ENCODE assay signal across 20 cellular contexts in genomic region chr1:205338011-205338410, GRCh38. TPM values are rescaled to one million over a fixed set of nuclear protein-coding genes. Genes with fewer than 3 reads are reported as not detected.
DNase-seq lines count a peak whose midpoint lies in the region; ATAC-seq and TF ChIP-seq lines count a peak whose summit lies in the region.
"Had no signal": no experiment of that assay in that cellular context is flagged by ENCODE, and none has a peak within 500 bp of the region (broad histone marks: within the 10 kb centered on the region; RNA-seq: fewer than 3 reads in every experiment).

No MANE protein-coding gene starts in this region.

- peak overlapping the region in 2 of 3 donors; percentile 70 to 74 for H3K27ac ChIP-seq in thyroid gland
- H3K27ac ChIP-seq in CD8-positive, alpha-beta memory T cell (ENCODE audit: low read depth, low read length), result no peak overlapping the region

- no peak for ATAC-seq in stimulated activated naive CD8-positive, alpha-beta T cell treated with anti-CD3 and anti-CD28 coated beads, Interleukin-15, Interleukin-2, amounts not matched to agents 100 U/mL and 50 U/mL, for 24 hours

- peak; percentile 78 for DNase-seq in NCI-H82 treated with DMSO at 0.1 percent for 48 hours (lab: John Stamatoyannopoulos, UW; ENCODE audit: unreplicated experiment)
- DNase-seq in neural crest cell (ENCODE audit: low read depth, low spot score), result no peak
- no peak for DNase-seq in thyroid gland
- DNase-seq in NCI-H2081 treated with DMSO at 0.1 percent for 48 hours (lab: John Stamatoyannopoulos, UW), result no peak
- DNase-seq in stimulated activated naive CD8-positive, alpha-beta T cell treated with anti-CD3 and anti-CD28 coated beads, Interleukin-15, Interleukin-2, amounts not matched to agents 100 U/mL and 50 U/mL, for 24 hours, result no peak
- DNase-seq in CD8-positive, alpha-beta memory T cell, result no peak
- DNase-seq in activated gamma-delta T cell treated with Interleukin-2 at 50 U/mL for 16 hours, result no peak
- DNase-seq: C1 segment of cervical spinal cord; Caco-2; CD4-positive, alpha-beta memory T cell; DMS153; DND-41; GDM1; GOT3; H7; HCEC 1CT had no signal

- POLR2A ChIA-PET in CD8-positive, alpha-beta memory T cell (lab: Charles Lee), result no interaction called here

- H3K4me3 Mint-ChIP-seq in brain (no peak overlapping the region), neural crest cell (no peak overlapping the region)
- H3K4me3 Mint-ChIP-seq in CD8-positive, alpha-beta memory T cell, result no peak overlapping the region
- H3K4me3 Mint-ChIP-seq: CD4-positive, alpha-beta memory T cell had no signal

- no peaks in the 10 kb centered on the region for H3K27me3 ChIP-seq in thyroid gland
- peaks cover 8% of the 10 kb centered on the region for H3K27me3 ChIP-seq in CD8-positive, alpha-beta memory T cell (ENCODE audit: insufficient read depth, low read length, poor library complexity, severe bottlenecking)

- 48 to 53% methylated on average over 6 to 7 of the region's 7 CpGs for WGBS in thyroid gland, 2 donors

- no peak overlapping the region for H3K4me3 ChIP-seq in thyroid gland (replicated peaks in 1 of 3)
- H3K4me3 ChIP-seq in CD8-positive, alpha-beta memory T cell (ENCODE audit: low read length), result no peak overlapping the region

- intact Hi-C loops in thyroid gland (cut with DNase I), result no loop called here

- H3K27ac Mint-ChIP-seq in brain (peak overlapping the region in 3 of 5 experiments; percentile 3 to 54 (median 30)), neural crest cell (ENCODE audit: unreplicated experiment) (peak overlapping the region; percentile 20)
- no peak overlapping the region for H3K27ac Mint-ChIP-seq in CD8-positive, alpha-beta memory T cell

- H3K4me1 Mint-ChIP-seq in brain (peaks cover 29% of the 10 kb centered on the region), neural crest cell (peaks cover 9% of the 10 kb centered on the region)
- H3K4me1 Mint-ChIP-seq in CD8-positive, alpha-beta memory T cell, result peaks cover 0 to 7% (median 7%) of the 10 kb centered on the region in 3 donors

- no peaks in the 10 kb centered on the region for H3K27me3 Mint-ChIP-seq in brain
- H3K27me3 Mint-ChIP-seq in neural crest cell (ENCODE audit: low read depth), result peaks cover 19% of the 10 kb centered on the region
- peaks cover 10 to 18% of the 10 kb centered on the region in 2 donors for H3K27me3 Mint-ChIP-seq in CD8-positive, alpha-beta memory T cell

- H3K4me1 ChIP-seq in thyroid gland, result peaks cover 8 to 18% of the 10 kb centered on the region in 2 donors
- no peaks in the 10 kb centered on the region for H3K4me1 ChIP-seq in CD8-positive, alpha-beta memory T cell (ENCODE audit: insufficient read depth, low read length)
- H3K4me1 ChIP-seq: Caco-2 had no signal

- H3K9me3 Mint-ChIP-seq in brain (no peaks in the 10 kb centered on the region), neural crest cell (no peaks in the 10 kb centered on the region)
- H3K9me3 Mint-ChIP-seq in CD8-positive, alpha-beta memory T cell, result no peaks in the 10 kb centered on the region
- H3K9me3 Mint-ChIP-seq: CD4-positive, alpha-beta memory T cell had no signal

- CTCF ChIA-PET in CD8-positive, alpha-beta memory T cell (lab: Charles Lee), result interaction anchor here (1.3 to 40.7 kb wide), 5 partner anchors 11 to 186 kb away, joined by 3 to 1351 read pairs (median 41); no protein-coding TSS in a partner anchor

- no peaks in the 10 kb centered on the region for H3K9me3 ChIP-seq in thyroid gland
- no peaks in the 10 kb centered on the region for H3K9me3 ChIP-seq in CD8-positive, alpha-beta memory T cell (ENCODE audit: low read length)
- H3K9me3 ChIP-seq: Caco-2 had no signal

- H3K36me3 ChIP-seq in thyroid gland, result no peaks in the 10 kb centered on the region
- H3K36me3 ChIP-seq in CD8-positive, alpha-beta memory T cell (ENCODE audit: insufficient read depth, low read length), result no peaks in the 10 kb centered on the region

- no peak for TF ChIP-seq POLR2A in thyroid gland (IDR thresholded peaks at IDR 0.05)

- H3K36me3 Mint-ChIP-seq in brain (no peaks in the 10 kb centered on the region), neural crest cell (ENCODE audit: low read depth) (peaks cover 4% of the 10 kb centered on the region)
- no peaks in the 10 kb centered on the region for H3K36me3 Mint-ChIP-seq in CD8-positive, alpha-beta memory T cell
- H3K36me3 Mint-ChIP-seq: CD4-positive, alpha-beta memory T cell had no signal

- TF ChIP-seq CTCF in brain (conservative IDR thresholded peaks at IDR 0.05), result no peak
- TF ChIP-seq CTCF in neural crest cell (conservative IDR thresholded peaks at IDR 0.05), result no peak
- no peak for TF ChIP-seq CTCF in thyroid gland (IDR thresholded peaks at IDR 0.05)

RNA-seq across cellular contexts. Expression of gene NUAK2, which starts 16.5 kb away (rescaled TPM):
- polyA plus RNA-seq in brain (ENCODE audit: insufficient read depth, low read depth, low replicate concordance), result 14.4 TPM
- total RNA-seq in neural crest cell (14.7 and 15.4 TPM in 2 replicates), thyroid gland (10 to 100 TPM; 16.8 to 41.0 (median 26.8) TPM)
- total RNA-seq in CD8-positive, alpha-beta memory T cell, result 1 to 10 TPM; 4.5 to 4.7 TPM
- polyA plus RNA-seq in CD8-positive, alpha-beta memory T cell, result 32.1 TPM

RNA-seq across cellular contexts. Expression of gene KLHDC8A, which starts 18.7 kb away (rescaled TPM):
- 11.4 TPM for polyA plus RNA-seq in brain (ENCODE audit: insufficient read depth, low read depth, low replicate concordance)
- 46.6 and 46.7 TPM in 2 replicates for total RNA-seq in neural crest cell
- 1 to 10 TPM; 1.1 to 2.0 (median 1.5) TPM for total RNA-seq in thyroid gland
- total RNA-seq in CD8-positive, alpha-beta memory T cell, result not detected
- polyA plus RNA-seq in CD8-positive, alpha-beta memory T cell, result not detected
- total RNA-seq: A172; A673; Caco-2; CD4-positive, alpha-beta memory T cell had no signal
- polyA plus RNA-seq: BJ; CD4-positive, alpha-beta memory T cell had no signal

Comparison
In these comparisons a context has a peak if more than half of its experiments do, and no peak if none do; other contexts are left out.
1. H3K27ac Mint-ChIP-seq: peak in brain (3 of 5) and neural crest cell (single experiment); none in CD8-positive, alpha-beta memory T cell (0 of 8).
2. RNA of gene KLHDC8A, which starts 18.7 kb away (total RNA-seq): 46.6 to 46.7 TPM in neural crest cell; 1.1 to 2.0 TPM in thyroid gland and not detected in CD8-positive, alpha-beta memory T cell; every median in the first group is over 10 times any median in the second.